Comparison of ENCODE assay signal across 8 cellular contexts in genomic region chr1:231603598-231604275, GRCh38. TPM values are rescaled to one million over a fixed set of nuclear protein-coding genes. Genes with fewer than 3 reads are reported as not detected.
DNase-seq lines count a peak whose midpoint lies in the region; ATAC-seq and TF ChIP-seq lines count a peak whose summit lies in the region.

No MANE protein-coding gene starts in this region.

- H4K8ac ChIP-seq in neuronal stem cell (ENCODE audit: low read depth, low read length): no peak overlapping the region

- H3K18ac ChIP-seq in neuronal stem cell (ENCODE audit: low read length): no peak overlapping the region

- peak overlapping the region; percentile 70 to 95 (median 90) for H3K27ac Mint-ChIP-seq in CD14-positive monocyte
- H3K27ac Mint-ChIP-seq in activated CD8-positive, alpha-beta memory T cell treated with anti-CD3 and anti-CD28 coated beads, Interleukin-2, amount 10 ng/mL, durations not matched to agents 7 days and 5 days: peak overlapping the region; percentile 86

- H3K9me3 Mint-ChIP-seq in CD14-positive monocyte: peaks cover 0 to 3% (median 0%) of the 10 kb centered on the region in 7 donors
- H3K9me3 Mint-ChIP-seq in activated CD8-positive, alpha-beta memory T cell treated with anti-CD3 and anti-CD28 coated beads, Interleukin-2, amount 10 ng/mL, durations not matched to agents 7 days and 5 days (ENCODE audit: low read depth): no peaks in the 10 kb centered on the region

- TF ChIP-seq CTCF in CD14-positive monocyte (IDR thresholded peaks at IDR 0.05) (peak; percentile 83), foreskin fibroblast (IDR thresholded peaks at IDR 0.05; ENCODE audit: low read depth, low read length) (peak; percentile 60)

- no peak overlapping the region for H3K4ac ChIP-seq in neuronal stem cell (ENCODE audit: low read length)

- H3K79me1 ChIP-seq in neuronal stem cell (ENCODE audit: low read depth, low read length): no peaks in the 10 kb centered on the region

- peaks cover 0 to 4% of the 10 kb centered on the region in 2 donors for H3K9me3 ChIP-seq in neuronal stem cell (replicated peaks in 1 of 2; ENCODE audit: control insufficient read depth in 2 of 2, insufficient read depth in 1 of 2, low read depth in 1 of 2, low read length in 2 of 2)

- intact Hi-C loops in CD14-positive monocyte (cut with micrococcal nuclease): no loop called here

- peaks cover 36% of the 10 kb centered on the region for H3K4me1 Mint-ChIP-seq in CD14-positive monocyte
- H3K4me1 Mint-ChIP-seq in activated CD8-positive, alpha-beta memory T cell treated with anti-CD3 and anti-CD28 coated beads, Interleukin-2, amount 10 ng/mL, durations not matched to agents 7 days and 5 days: peaks cover 18% of the 10 kb centered on the region

- no peak for DNase-seq in CD14-positive monocyte (ENCODE audit: low spot score)
- DNase-seq in HK-2 (ENCODE audit: unreplicated experiment): peak; percentile 37
- DNase-seq in NCI-H69 (lab: John Stamatoyannopoulos, UW): peak; percentile 79
- DNase-seq in activated CD8-positive, alpha-beta memory T cell treated with anti-CD3 and anti-CD28 coated beads, Interleukin-2, amount 10 ng/mL, durations not matched to agents 7 days and 5 days: peak; percentile 63
- peak in 1 of 2 donors; percentile 72 for DNase-seq in foreskin fibroblast
- peak; percentile 42 for DNase-seq in neuronal stem cell (ENCODE audit: low spot score)
- no peak for DNase-seq in stimulated activated CD8-positive, alpha-beta memory T cell treated with anti-CD3 and anti-CD28 coated beads, Interleukin-4, amount 100 ng/mL, for 48 hours

- peak overlapping the region; percentile 19 for H3K4me2 ChIP-seq in neuronal stem cell (ENCODE audit: insufficient read depth, low read length, poor library complexity, severe bottlenecking)

- H3K4me3 ChIP-seq in foreskin fibroblast (ENCODE audit: low read depth in 1 of 2, low read length in 2 of 2): peak overlapping the region; percentile 52 to 67
- H3K4me3 ChIP-seq in neuronal stem cell (ENCODE audit: low read length in 2 of 2): peak overlapping the region in 1 of 2 donors; percentile 36

- peaks cover 0 to 4% (median 1%) of the 10 kb centered on the region in 3 donors for H3K27me3 Mint-ChIP-seq in CD14-positive monocyte (ENCODE audit: low read depth in 3 of 3)
- H3K27me3 Mint-ChIP-seq in activated CD8-positive, alpha-beta memory T cell treated with anti-CD3 and anti-CD28 coated beads, Interleukin-2, amount 10 ng/mL, durations not matched to agents 7 days and 5 days: peaks cover 17% of the 10 kb centered on the region

- H3K4me1 ChIP-seq in neuronal stem cell (ENCODE audit: control insufficient read depth in 2 of 2, insufficient read depth in 1 of 2, low read depth in 1 of 2, low read length in 2 of 2): peaks cover 0 to 2% of the 10 kb centered on the region in 2 donors

- no peak overlapping the region for H2BK15ac ChIP-seq in neuronal stem cell (ENCODE audit: low read length)

- peak overlapping the region; percentile 91 to 97 for H3K4me3 Mint-ChIP-seq in CD14-positive monocyte
- H3K4me3 Mint-ChIP-seq in activated CD8-positive, alpha-beta memory T cell treated with anti-CD3 and anti-CD28 coated beads, Interleukin-2, amount 10 ng/mL, durations not matched to agents 7 days and 5 days: peak overlapping the region; percentile 83

- peak; percentile 76 for ATAC-seq in GM18868 (IDR thresholded peaks at IDR 0.05; ENCODE audit: unreplicated experiment)
- ATAC-seq in activated CD8-positive, alpha-beta memory T cell treated with anti-CD3 and anti-CD28 coated beads, Interleukin-2, amount 10 ng/mL, durations not matched to agents 7 days and 5 days: peak; percentile 89

- no CpG with 5 or more reads among the region's 8 CpGs for WGBS in neuronal stem cell (ENCODE audit: extremely low coverage in 2 of 2, insufficient read length in 2 of 2, insufficient replicate concordance in 1 of 2), 2 donors

- peak overlapping the region; percentile 90 for H2AFZ ChIP-seq in neuronal stem cell (ENCODE audit: low read length)

- H3K36me3 Mint-ChIP-seq in CD14-positive monocyte: no peaks in the 10 kb centered on the region
- no peaks in the 10 kb centered on the region for H3K36me3 Mint-ChIP-seq in activated CD8-positive, alpha-beta memory T cell treated with anti-CD3 and anti-CD28 coated beads, Interleukin-2, amount 10 ng/mL, durations not matched to agents 7 days and 5 days

- no peak overlapping the region for H2BK120ac ChIP-seq in neuronal stem cell (ENCODE audit: low read depth, low read length)

- H3K27me3 ChIP-seq in neuronal stem cell (ENCODE audit: control insufficient read depth in 3 of 3, insufficient read depth in 3 of 3, low read depth in 1 of 3, low read length in 3 of 3): no peaks in the 10 kb centered on the region

- no peak overlapping the region for H4K91ac ChIP-seq in neuronal stem cell (ENCODE audit: low read depth, low read length, poor library complexity)

- peak overlapping the region; percentile 58 for H2BK12ac ChIP-seq in neuronal stem cell (ENCODE audit: low read length)

- H3K23ac ChIP-seq in neuronal stem cell (ENCODE audit: low read depth, low read length, poor library complexity): no peak overlapping the region

- H3K27ac ChIP-seq in neuronal stem cell (replicated peaks; ENCODE audit: low read length): no peak overlapping the region

- CTCF ChIA-PET in activated CD8-positive, alpha-beta memory T cell treated with anti-CD3 and anti-CD28 coated beads, Interleukin-2, amount 10 ng/mL, durations not matched to agents 7 days and 5 days (lab: Charles Lee): interaction anchor here (0.6 to 4.9 kb wide), 17 partner anchors 8 to 383 kb away, joined by 3 to 26 read pairs (median 3); partner anchors contain the start of genes EXOC8 and SPRTN

- H2AK5ac ChIP-seq in neuronal stem cell (ENCODE audit: low read depth, low read length): no peak overlapping the region

- no peak overlapping the region for H2BK5ac ChIP-seq in neuronal stem cell (ENCODE audit: low read length)

- H3K14ac ChIP-seq in neuronal stem cell (ENCODE audit: low read length): no peak overlapping the region

- no peak overlapping the region for H3K9ac ChIP-seq in neuronal stem cell (ENCODE audit: low read depth, low read length, poor library complexity)

- no peaks in the 10 kb centered on the region for H3K36me3 ChIP-seq in neuronal stem cell (replicated peaks in 1 of 2; ENCODE audit: control insufficient read depth in 2 of 2, insufficient read depth in 2 of 2, low read length in 2 of 2)

RNA-seq across cellular contexts. Expression of gene DISC1, which starts 22.9 kb away (rescaled TPM):
- 1 to 10 TPM; 5.5 to 5.8 TPM for polyA plus RNA-seq in CD14-positive monocyte
- total RNA-seq in activated CD8-positive, alpha-beta memory T cell treated with anti-CD3 and anti-CD28 coated beads, Interleukin-2, amount 10 ng/mL, durations not matched to agents 7 days and 5 days: 10 to 100 TPM in 1 of 2 experiments, 1 to 10 TPM in 1; 4.4 to 14.4 TPM
- 0.57 TPM for polyA plus RNA-seq in neuronal stem cell (2013, experiment 1 of 2)
- 0.71 TPM for polyA plus RNA-seq in neuronal stem cell (2013, experiment 2 of 2)

Comparison
In these comparisons a context has a peak if more than half of its experiments do, and no peak if none do; other contexts are left out.
1. DNase-seq: peak in HK-2 (single experiment), NCI-H69 (single experiment), activated CD8-positive, alpha-beta memory T cell treated with anti-CD3 and anti-CD28 coated beads, Interleukin-2, amount 10 ng/mL, durations not matched to agents 7 days and 5 days (single experiment) and neuronal stem cell (single experiment); none in CD14-positive monocyte (single experiment) and stimulated activated CD8-positive, alpha-beta memory T cell treated with anti-CD3 and anti-CD28 coated beads, Interleukin-4, amount 100 ng/mL, for 48 hours (single experiment).